In the genomic region with DNA sequence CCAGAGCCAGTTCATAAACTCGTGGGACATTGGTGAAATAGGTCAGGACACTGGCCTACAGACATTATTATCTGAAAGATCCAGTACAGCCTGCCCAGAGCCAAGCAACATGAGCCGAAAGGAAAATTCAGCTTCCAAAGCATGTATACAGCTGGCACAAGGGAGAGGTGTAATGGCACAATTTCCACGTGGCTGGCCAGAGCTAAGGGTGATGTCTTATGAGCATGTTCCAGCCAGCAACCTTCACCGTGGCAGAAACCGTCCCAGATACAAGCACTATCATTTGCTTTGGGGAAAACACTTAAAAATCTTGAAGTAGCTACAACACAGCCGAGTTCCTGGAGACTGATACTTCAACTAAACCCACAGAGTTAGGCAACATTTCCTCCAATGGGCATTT, we compare ENCODE assay signal across 11 cellular contexts. TPM values are rescaled to one million over a fixed set of nuclear protein-coding genes. Genes with fewer than 3 reads are reported as not detected.
A peak's percentile ranks its signal among the peaks of the same experiment; 100 is the strongest.
DNase-seq lines count a peak whose midpoint lies in the region; ATAC-seq and TF ChIP-seq lines count a peak whose summit lies in the region.
"Had no signal": no experiment of that assay in that cellular context is flagged by ENCODE, and none has a peak within 500 bp of the region (broad histone marks: within the 10 kb centered on the region; RNA-seq: fewer than 3 reads in every experiment).

No MANE protein-coding gene starts in this region.

- no peak for ATAC-seq in effector memory CD8-positive, alpha-beta T cell (replicated peaks)
- no peak for ATAC-seq in HG02885 (IDR thresholded peaks at IDR 0.05; ENCODE audit: poor library complexity, unreplicated experiment)

- TF ChIP-seq CTCF in MCF 10A (IDR thresholded peaks at IDR 0.05; ENCODE audit: unreplicated experiment) (no peak), mammary epithelial cell (conservative IDR thresholded peaks at IDR 0.05 in 1 of 2, IDR thresholded peaks at IDR 0.05 in 1 of 2; ENCODE audit: extremely low read depth in 1 of 2, insufficient read depth in 1 of 2, low read depth in 1 of 2, low read length in 2 of 2) (no peak), neural progenitor cell (IDR thresholded peaks at IDR 0.05) (no peak), uterus (IDR thresholded peaks at IDR 0.05) (no peak)

- H3K4me3 Mint-ChIP-seq in MCF 10A (ENCODE audit: unreplicated experiment), result no peak overlapping the region
- H3K4me3 Mint-ChIP-seq in neural progenitor cell, result no peak overlapping the region
- no peak overlapping the region for H3K4me3 Mint-ChIP-seq in effector memory CD8-positive, alpha-beta T cell

- CTCF ChIA-PET in MCF 10A (lab: Yijun Ruan, JAX), result interaction anchor here (0.5 to 7.1 kb wide), 5 partner anchors 21 to 194 kb away, joined by 3 to 73 read pairs (median 4); a partner anchor contains a TSS
- CTCF ChIA-PET in mammary epithelial cell (lab: Charles Lee; ENCODE audit: low non-redundant PET), result no interaction called here

- TF ChIP-seq POLR2A in uterus (IDR thresholded peaks at IDR 0.05), result no peak

- H3K27me3 ChIP-seq in mammary epithelial cell (ENCODE audit: insufficient read depth, low read length) (no peaks in the 10 kb centered on the region), esophagus (ENCODE audit: control insufficient read depth in 1 of 2, insufficient read depth in 2 of 2, low read length in 2 of 2) (no peaks in the 10 kb centered on the region), neural progenitor cell (no peaks in the 10 kb centered on the region), uterus (no peaks in the 10 kb centered on the region)

- no peaks in the 10 kb centered on the region for H3K9me3 ChIP-seq in mammary epithelial cell (replicated peaks; ENCODE audit: insufficient read depth, low read length)
- no peaks in the 10 kb centered on the region for H3K9me3 ChIP-seq in esophagus (ENCODE audit: control insufficient read depth in 2 of 2, insufficient read depth in 1 of 2, low read depth in 1 of 2, low read length in 1 of 2)
- no peaks in the 10 kb centered on the region for H3K9me3 ChIP-seq in neural progenitor cell (ENCODE audit: low read depth)
- no peaks in the 10 kb centered on the region for H3K9me3 ChIP-seq in uterus

- H3K9ac ChIP-seq in mammary epithelial cell (ENCODE audit: insufficient read depth, low read length) (no peak overlapping the region), neural progenitor cell (no peak overlapping the region)

- H3K9me3 Mint-ChIP-seq in MCF 10A (ENCODE audit: unreplicated experiment), result no peaks in the 10 kb centered on the region
- no peaks in the 10 kb centered on the region for H3K9me3 Mint-ChIP-seq in neural progenitor cell
- H3K9me3 Mint-ChIP-seq in effector memory CD8-positive, alpha-beta T cell, result no peaks in the 10 kb centered on the region

- H2AFZ ChIP-seq in mammary epithelial cell (ENCODE audit: low read depth, low read length) (no peak overlapping the region), neural progenitor cell (replicated peaks) (no peak overlapping the region)

- H3K27me3 Mint-ChIP-seq in MCF 10A (ENCODE audit: insufficient read depth, unreplicated experiment) (no peaks in the 10 kb centered on the region), neural progenitor cell (ENCODE audit: insufficient read depth, low read depth) (peaks cover 2% of the 10 kb centered on the region)
- H3K27me3 Mint-ChIP-seq in effector memory CD8-positive, alpha-beta T cell, result no peaks in the 10 kb centered on the region

- no peak overlapping the region for H3K4me3 ChIP-seq in mammary epithelial cell (replicated peaks in 1 of 3; ENCODE audit: insufficient read depth in 1 of 3, low read depth in 2 of 3, low read length in 3 of 3)
- no peak overlapping the region for H3K4me3 ChIP-seq in esophagus (ENCODE audit: low read depth in 1 of 2, low read length in 2 of 2)
- no peak overlapping the region for H3K4me3 ChIP-seq in neural progenitor cell
- no peak overlapping the region for H3K4me3 ChIP-seq in uterus

- H3K4me1 Mint-ChIP-seq in MCF 10A (ENCODE audit: insufficient read depth, unreplicated experiment) (peaks cover 46% of the 10 kb centered on the region), neural progenitor cell (peaks cover 68% of the 10 kb centered on the region)
- peaks cover 26 to 35% of the 10 kb centered on the region in 2 donors for H3K4me1 Mint-ChIP-seq in effector memory CD8-positive, alpha-beta T cell (ENCODE audit: low read depth in 2 of 2)

- H3K27ac ChIP-seq in mammary epithelial cell (ENCODE audit: insufficient read depth, low read depth, low read length) (no peak overlapping the region), esophagus (ENCODE audit: low read depth in 2 of 2, low read length in 1 of 2) (peak overlapping the region; percentile 52 to 60), neural progenitor cell (no peak overlapping the region), uterus (peak overlapping the region; percentile 95 to 99)
- H3K27ac ChIP-seq: VCaP had no signal

- no TSS peak for BruUV-seq in MCF 10A (replicated peaks; lab: Mats Ljungman, UMichigan)
- BruUV-seq in mammary epithelial cell (replicated peaks; lab: Mats Ljungman, UMichigan), result no TSS peak

- peaks cover 20% of the 10 kb centered on the region for H3K36me3 Mint-ChIP-seq in MCF 10A (ENCODE audit: insufficient read depth, unreplicated experiment)
- H3K36me3 Mint-ChIP-seq in neural progenitor cell, result no peaks in the 10 kb centered on the region
- H3K36me3 Mint-ChIP-seq in effector memory CD8-positive, alpha-beta T cell (ENCODE audit: insufficient read depth), result peaks cover 5% of the 10 kb centered on the region

- H3K4me2 ChIP-seq in mammary epithelial cell (ENCODE audit: insufficient read depth, low read depth, low read length) (no peak overlapping the region), neural progenitor cell (no peak overlapping the region)

- dilution Hi-C loops in mammary epithelial cell (cut with HindIII; ENCODE audit: low sequenced_read_pairs), result no loop called here

- DNase-seq in MCF 10A (ENCODE audit: unreplicated experiment), result no peak
- no peak for DNase-seq in mammary epithelial cell
- DNase-seq in neural progenitor cell (ENCODE audit: low spot score), result no peak
- no peak for DNase-seq in uterus
- no peak for DNase-seq in activated gamma-delta T cell treated with Interleukin-2 at 50 U/mL for 16 hours
- no peak for DNase-seq in effector memory CD8-positive, alpha-beta T cell
- DNase-seq: NCI-H226; stimulated activated CD4-positive, alpha-beta T cell treated with anti-CD3 and anti-CD28 coated beads, Interleukin-4, amount 100 ng/mL, for 4 hours had no signal

- peaks cover 37% of the 10 kb centered on the region for H3K4me1 ChIP-seq in mammary epithelial cell (ENCODE audit: insufficient read depth, low read length)
- H3K4me1 ChIP-seq in esophagus (ENCODE audit: control insufficient read depth in 2 of 2, insufficient read depth in 2 of 2, low read length in 1 of 2), result peaks cover 3 to 6% of the 10 kb centered on the region in 2 donors
- peaks cover 30% of the 10 kb centered on the region for H3K4me1 ChIP-seq in neural progenitor cell
- peaks cover 20 to 41% of the 10 kb centered on the region in 2 donors for H3K4me1 ChIP-seq in uterus

- 68% methylated on average over 6 of the region's 6 CpGs for WGBS in mammary epithelial cell (ENCODE audit: low coverage, missing lambda C conversion rate)
- WGBS in esophagus, 2 donors, result 67 to 68% methylated on average over 6 of the region's 6 CpGs

- H3K79me2 ChIP-seq in mammary epithelial cell (ENCODE audit: insufficient read depth, low read length) (peaks cover 91% of the 10 kb centered on the region), neural progenitor cell (ENCODE audit: low read depth) (peaks cover 97% of the 10 kb centered on the region)

- H3F3A ChIP-seq in neural progenitor cell (ENCODE audit: low read depth), result peaks cover 15% of the 10 kb centered on the region

- peak overlapping the region; percentile 64 for H3K27ac Mint-ChIP-seq in MCF 10A (ENCODE audit: low read depth, unreplicated experiment)
- peak overlapping the region; percentile 62 for H3K27ac Mint-ChIP-seq in neural progenitor cell
- no peak overlapping the region for H3K27ac Mint-ChIP-seq in effector memory CD8-positive, alpha-beta T cell

- no peaks in the 10 kb centered on the region for H4K20me1 ChIP-seq in mammary epithelial cell (ENCODE audit: insufficient read depth, low read length)
- peaks cover 59% of the 10 kb centered on the region for H4K20me1 ChIP-seq in neural progenitor cell (ENCODE audit: low read depth)

- peaks cover 5% of the 10 kb centered on the region for H3K36me3 ChIP-seq in mammary epithelial cell (ENCODE audit: insufficient read depth, low read length)
- H3K36me3 ChIP-seq in esophagus (ENCODE audit: control insufficient read depth in 2 of 2, insufficient read depth in 2 of 2, low read length in 1 of 2), result no peaks in the 10 kb centered on the region
- no peaks in the 10 kb centered on the region for H3K36me3 ChIP-seq in neural progenitor cell
- H3K36me3 ChIP-seq in uterus, result no peaks in the 10 kb centered on the region

- POLR2A ChIA-PET in MCF 10A (lab: Yijun Ruan, JAX), result interaction anchor here (0.7 to 6.0 kb wide), 6 partner anchors 8 to 263 kb away, joined by 3 to 56 read pairs (median 6); no protein-coding TSS in a partner anchor

- in situ Hi-C loops in mammary epithelial cell (cut with MboI; ENCODE audit: low sequenced_read_pairs in 2 of 2), result no loop called here

- intact Hi-C loops in MCF 10A (cut with micrococcal nuclease), result no loop called here
- intact Hi-C loops in mammary epithelial cell (cut with micrococcal nuclease), result no loop called here
- intact Hi-C loops in uterus (cut with DNase I; ENCODE audit: low total_unique reads), result no loop called here

RNA-seq across cellular contexts. Expression of a gene that starts 44.6 kb away (rescaled TPM):
- 130 and 141 TPM in 2 replicates for total RNA-seq in MCF 10A (2022)
- 100 to 1,000 TPM; 173 to 245 TPM for total RNA-seq in mammary epithelial cell
- 188 TPM for polyA plus RNA-seq in mammary epithelial cell
- 790 TPM for polyA minus RNA-seq in mammary epithelial cell
- polyA plus RNA-seq in esophagus, result 10 to 100 TPM; 23.6 to 40.2 TPM
- total RNA-seq in neural progenitor cell (ENCODE audit: low replicate concordance), result 116 and 128 TPM in 2 replicates
- 100 to 1,000 TPM; 129 to 357 (median 235) TPM for total RNA-seq in uterus

RNA-seq across cellular contexts. Expression of a gene that starts 53.1 kb away (rescaled TPM):
- total RNA-seq in MCF 10A (2022) (0.86 and 1.2 TPM in 2 replicates), mammary epithelial cell (under 1 TPM; 0.47 to 0.50 TPM), neural progenitor cell (ENCODE audit: low replicate concordance) (not detected in 2 replicates), uterus (1 to 10 TPM; 1.5 to 6.5 (median 2.9) TPM)
- polyA plus RNA-seq in mammary epithelial cell (0.63 TPM), esophagus (1 to 10 TPM in 1 of 2 donors, under 1 TPM in 1; 0.86 to 2.0 TPM)
- polyA minus RNA-seq in mammary epithelial cell, result not detected

Comparison
In these comparisons a context has a peak if more than half of its experiments do, and no peak if none do; other contexts are left out.
1. H3K27ac Mint-ChIP-seq: peak in MCF 10A (single experiment) and neural progenitor cell (single experiment); none in effector memory CD8-positive, alpha-beta T cell (0 of 2).
2. H3K27ac ChIP-seq: peak in esophagus (2 of 2) and uterus (2 of 2); none in mammary epithelial cell (single experiment) and neural progenitor cell (single experiment).